ENCODE assay signal across 8 cellular contexts in the genomic region with DNA sequence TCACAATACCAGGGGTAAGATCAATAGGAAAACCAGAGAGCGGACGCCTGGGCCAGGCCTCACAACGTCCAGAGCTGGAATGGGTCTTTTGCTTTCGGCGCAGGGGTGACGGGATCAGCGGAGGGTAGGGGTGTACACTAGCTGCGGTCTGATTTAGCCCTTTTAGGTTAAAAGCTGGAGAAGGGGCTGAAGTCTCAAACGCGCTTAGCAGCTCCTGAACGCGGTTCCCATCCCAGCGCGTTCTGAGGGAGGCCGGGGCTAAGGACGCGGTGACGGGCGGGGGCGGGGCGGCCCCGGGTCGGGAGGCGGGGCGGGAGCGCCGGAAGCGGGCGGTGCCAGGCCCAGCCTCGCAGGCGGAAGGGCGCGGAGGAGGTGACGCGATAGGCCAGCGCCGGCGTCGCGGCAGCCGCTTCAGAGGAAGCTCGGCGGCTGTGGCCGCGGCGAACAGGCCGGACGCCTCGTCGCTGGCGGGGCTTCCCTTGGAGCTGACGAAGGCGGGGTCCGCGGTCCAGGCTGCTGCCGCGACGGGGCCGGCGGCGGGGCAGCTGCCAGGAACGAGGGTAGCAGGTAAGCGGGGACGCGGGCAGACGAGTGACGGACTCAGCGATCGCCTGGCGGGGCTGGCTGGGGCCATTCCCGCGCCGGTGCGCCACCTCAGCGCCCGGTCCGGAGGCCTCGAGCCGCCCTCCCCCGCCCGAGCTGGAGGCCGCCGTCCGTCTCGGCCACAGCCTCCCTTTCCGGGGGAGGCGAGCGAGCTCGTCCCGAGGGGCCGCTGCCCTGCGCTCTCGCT. TPM values are rescaled to one million over a fixed set of nuclear protein-coding genes. Genes with fewer than 3 reads are reported as not detected.
A peak's percentile ranks its signal among the peaks of the same experiment; 100 is the strongest.
DNase-seq lines count a peak whose midpoint lies in the region; ATAC-seq, FAIRE-seq and TF ChIP-seq lines count a peak whose summit lies in the region.

A gene with protein sequence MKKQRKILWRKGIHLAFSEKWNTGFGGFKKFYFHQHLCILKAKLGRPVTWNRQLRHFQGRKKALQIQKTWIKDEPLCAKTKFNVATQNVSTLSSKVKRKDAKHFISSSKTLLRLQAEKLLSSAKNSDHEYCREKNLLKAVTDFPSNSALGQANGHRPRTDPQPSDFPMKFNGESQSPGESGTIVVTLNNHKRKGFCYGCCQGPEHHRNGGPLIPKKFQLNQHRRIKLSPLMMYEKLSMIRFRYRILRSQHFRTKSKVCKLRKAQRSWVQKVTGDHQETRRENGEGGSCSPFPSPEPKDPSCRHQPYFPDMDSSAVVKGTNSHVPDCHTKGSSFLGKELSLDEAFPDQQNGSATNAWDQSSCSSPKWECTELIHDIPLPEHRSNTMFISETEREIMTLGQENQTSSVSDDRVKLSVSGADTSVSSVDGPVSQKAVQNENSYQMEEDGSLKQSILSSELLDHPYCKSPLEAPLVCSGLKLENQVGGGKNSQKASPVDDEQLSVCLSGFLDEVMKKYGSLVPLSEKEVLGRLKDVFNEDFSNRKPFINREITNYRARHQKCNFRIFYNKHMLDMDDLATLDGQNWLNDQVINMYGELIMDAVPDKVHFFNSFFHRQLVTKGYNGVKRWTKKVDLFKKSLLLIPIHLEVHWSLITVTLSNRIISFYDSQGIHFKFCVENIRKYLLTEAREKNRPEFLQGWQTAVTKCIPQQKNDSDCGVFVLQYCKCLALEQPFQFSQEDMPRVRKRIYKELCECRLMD (plus strand): TSS at position 414 of the 790 bp plus-strand sequence. CDS start 17,262 bp downstream, outside the sequence.

- H3K9me3 ChIP-seq in right atrium auricular region (no peaks in the 10 kb centered on the region), psoas muscle (no peaks in the 10 kb centered on the region)

- peaks cover 8% of the 10 kb centered on the region for H3K36me3 ChIP-seq in right atrium auricular region
- peaks cover 0 to 9% of the 10 kb centered on the region in 2 donors for H3K36me3 ChIP-seq in psoas muscle (ENCODE audit: insufficient read depth in 1 of 2, low read depth in 1 of 2)
- no peaks in the 10 kb centered on the region for H3K36me3 ChIP-seq in urinary bladder (ENCODE audit: insufficient read depth)

- H3K27ac ChIP-seq in right atrium auricular region (peak within 1 kb of the TSS; percentile 86 to 93), psoas muscle (peak within 1 kb of the TSS; percentile 96), urinary bladder (ENCODE audit: low read depth) (peak within 1 kb of the TSS; percentile 95)

- intact Hi-C loops in T-helper 2 cell treated with Interferon-gamma antibody and Interleukin-4, amounts not matched to agents 100 ng/mL and 5 ng/mL, for 36 hours (cut with micrococcal nuclease) = loop anchor here (1.0 to 2.0 kb wide), 4 partner anchors 75 to 339 kb away; a partner anchor contains a TSS
- intact Hi-C loops in psoas muscle (cut with DNase I) = loop anchor here (2.0 to 5.0 kb wide), 2 partner anchors 75 kb away; a partner anchor contains a TSS

- ATAC-seq in HG02981 (IDR thresholded peaks at IDR 0.05; ENCODE audit: unreplicated experiment) (peak; percentile 93), psoas muscle (peak; percentile 99 to 100 (median 99))

- 0 to 1% (median 0%) methylated on average over 59 to 93 of the region's 93 CpGs for WGBS in psoas muscle, 3 donors
- under 1% methylated on average over 93 of the region's 93 CpGs for WGBS in urinary bladder

- DNase-seq in GM18507 (ENCODE audit: extremely low spot score, insufficient read length, low read depth) = peak; percentile 88
- DNase-seq in NCI-H1930 (lab: John Stamatoyannopoulos, UW) = peak; percentile 73 to 85
- peak; percentile 33 to 95 (median 88) for DNase-seq in anterior cingulate cortex (lab: John Stamatoyannopoulos, UW)
- DNase-seq in right atrium auricular region (ENCODE audit: low spot score) = peak; percentile 83
- DNase-seq in psoas muscle = peak; percentile 93 to 96

- peaks cover 0 to 31% of the 10 kb centered on the region in 2 donors for H3K4me1 ChIP-seq in right atrium auricular region
- peaks cover 24% of the 10 kb centered on the region for H3K4me1 ChIP-seq in psoas muscle
- no peaks in the 10 kb centered on the region for H3K4me1 ChIP-seq in urinary bladder (ENCODE audit: insufficient read depth)

- H3K27me3 ChIP-seq in right atrium auricular region (no peaks in the 10 kb centered on the region), psoas muscle (ENCODE audit: insufficient read depth in 3 of 3, low read length in 2 of 3) (no peaks in the 10 kb centered on the region)

- H3K4me3 ChIP-seq in right atrium auricular region (peak within 1 kb of the TSS; percentile 97 to 100), psoas muscle (peak within 1 kb of the TSS; percentile 91), urinary bladder (ENCODE audit: low read depth, low read length) (peak within 1 kb of the TSS; percentile 88)

- peak; percentile 75 for FAIRE-seq in GM18507 (lab: Jason Lieb, UNC)

- TF ChIP-seq CTCF in right atrium auricular region (IDR thresholded peaks at IDR 0.05) = peak in 1 of 2 donors; percentile 19
- TF ChIP-seq CTCF in psoas muscle (IDR thresholded peaks at IDR 0.05) = no peak

RNA-seq across cellular contexts. Expression of the gene that starts here (rescaled TPM):
- total RNA-seq in T-helper 2 cell treated with Interferon-gamma antibody and Interleukin-4, amounts not matched to agents 100 ng/mL and 5 ng/mL, for 36 hours = 41.1 and 42.9 TPM in 2 replicates
- 10 to 100 TPM; 18.7 to 22.1 TPM for total RNA-seq in right atrium auricular region
- 10 to 100 TPM; 15.5 to 30.6 (median 24.9) TPM for total RNA-seq in psoas muscle
- 10 to 100 TPM in 1 of 3 donors, 1 to 10 TPM in 2; 8.1 to 37.7 (median 9.3) TPM for polyA plus RNA-seq in psoas muscle
- 62.4 TPM for total RNA-seq in urinary bladder
- polyA plus RNA-seq in urinary bladder = 11.9 TPM

Comparison
In these comparisons a context has a peak if more than half of its experiments do, and no peak if none do; other contexts are left out.
1. Peak in every context shown above with its lines: DNase-seq, ATAC-seq, H3K4me3 ChIP-seq and H3K27ac ChIP-seq.